In the genomic region with DNA sequence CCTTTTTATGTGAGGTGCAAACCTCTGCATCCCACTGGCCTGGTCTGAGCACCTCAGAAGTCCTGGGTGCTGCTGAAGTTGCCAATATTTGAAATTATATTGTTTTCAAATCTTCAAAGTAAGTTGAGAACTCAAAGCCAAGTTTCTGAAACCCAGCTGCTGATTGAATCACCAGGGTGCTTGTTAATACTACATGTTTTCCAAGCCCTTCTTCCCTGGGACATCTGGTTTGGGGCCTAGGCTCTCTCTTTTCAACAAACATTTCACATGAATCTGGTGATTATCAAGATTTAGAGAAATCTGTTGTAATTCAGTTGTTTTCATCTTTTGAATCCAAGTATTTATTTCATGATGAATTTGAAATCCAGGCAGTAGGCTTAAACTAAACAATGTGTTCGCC, we compare ENCODE assay signal across 29 cellular contexts. TPM values are rescaled to one million over a fixed set of nuclear protein-coding genes. Genes with fewer than 3 reads are reported as not detected.
A peak's percentile ranks its signal among the peaks of the same experiment; 100 is the strongest.
DNase-seq lines count a peak whose midpoint lies in the region; ATAC-seq and TF ChIP-seq lines count a peak whose summit lies in the region.
"Had no signal": no experiment of that assay in that cellular context is flagged by ENCODE, and none has a peak within 500 bp of the region (broad histone marks: within the 10 kb centered on the region; RNA-seq: fewer than 3 reads in every experiment).

No MANE protein-coding gene starts in this region.

- no TSS peak for BruUV-seq in PC-3 (replicated peaks; lab: Mats Ljungman, UMichigan)

- H3K27ac ChIP-seq in PC-3 (ENCODE audit: low read length), result peak overlapping the region; percentile 49
- H3K27ac ChIP-seq: epithelial cell of prostate had no signal

- no peaks in the 10 kb centered on the region for H3K27me3 ChIP-seq in PC-3 (ENCODE audit: low read length)
- H3K27me3 ChIP-seq in skeletal muscle satellite cell (ENCODE audit: control insufficient read depth, insufficient read depth, low read length), result no peaks in the 10 kb centered on the region
- H3K27me3 ChIP-seq: BE2C had no signal

- no peak for ATAC-seq in PC-3
- ATAC-seq in GM21576 (IDR thresholded peaks at IDR 0.05; ENCODE audit: unreplicated experiment), result no peak
- ATAC-seq in HG03175 (IDR thresholded peaks at IDR 0.05; ENCODE audit: unreplicated experiment), result no peak
- ATAC-seq: activated T-cell treated with anti-CD3 and anti-CD28 coated beads, Interleukin-2, amount 50 U/mL, for 72 hours; GM12878 had no signal

- H3K9ac ChIP-seq in PC-3 (ENCODE audit: low read length) (no peak overlapping the region), skeletal muscle satellite cell (ENCODE audit: low read depth, low read length) (peak overlapping the region; percentile 6)

- CTCF ChIA-PET in PC-3 (lab: Charles Lee), result no interaction called here

- no peak overlapping the region for H3K4me2 ChIP-seq in PC-3 (ENCODE audit: low read length)
- H3K4me2 ChIP-seq in skeletal muscle satellite cell (ENCODE audit: low read length), result no peak overlapping the region

- TF ChIP-seq CTCF in AG09309 (IDR thresholded peaks at IDR 0.05; ENCODE audit: control insufficient read depth, insufficient read depth, low read depth, low read length, missing control alignments) (no peak), PC-3 (conservative IDR thresholded peaks at IDR 0.05; ENCODE audit: low read depth, low read length) (no peak)

- DNase-seq in AG09309 (ENCODE audit: low read depth) (peak; percentile 50), PC-3 (no peak), fibroblast of peridontal ligament (ENCODE audit: extremely low read depth) (peak; percentile 90), amygdala (lab: John Stamatoyannopoulos, UW) (no peak), NCI-H1105 treated with DMSO at 0.1 percent for 48 hours (lab: John Stamatoyannopoulos, UW) (no peak)
- DNase-seq: activated CD4-positive, alpha-beta T cell treated with anti-CD3 and anti-CD28 coated beads for 4 hours; activated naive CD4-positive, alpha-beta T cell treated with anti-CD3 and anti-CD28 coated beads, Interleukin-2, amount 10 ng/mL, durations not matched to agents 7 days and 5 days; activated T-cell treated with anti-CD3 and anti-CD28 coated beads, Interleukin-2, amount 50 U/mL, for 72 hours; anterior cingulate cortex; BE2C; GF-D8; glutamatergic neuron; KBM-7; mesendoderm; naive B cell; NCI-H187; NCI-H226; NCI-H82; SHP77 treated with DMSO at 0.1 percent for 48 hours; T-helper 1 cell had no signal

- no peaks in the 10 kb centered on the region for H3K9me3 ChIP-seq in PC-3 (ENCODE audit: low read length)
- H3K9me3 ChIP-seq in skeletal muscle satellite cell (replicated peaks; ENCODE audit: low read length), result no peaks in the 10 kb centered on the region
- H3K9me3 ChIP-seq: BE2C had no signal

- H3K79me2 ChIP-seq in PC-3 (ENCODE audit: low read length), result peaks cover 68% of the 10 kb centered on the region

- POLR2A ChIA-PET in PC-3 (lab: Charles Lee; ENCODE audit: unreplicated experiment), result no interaction called here

- H2AFZ ChIP-seq in PC-3 (ENCODE audit: low read length), result no peak overlapping the region

- no peak overlapping the region for H3K4me3 ChIP-seq in AG09309 (ENCODE audit: control insufficient read depth, low read depth, low read length)
- H3K4me3 ChIP-seq in PC-3 (ENCODE audit: low read length), result no peak overlapping the region
- H3K4me3 ChIP-seq in skeletal muscle satellite cell (ENCODE audit: low read length), result no peak overlapping the region
- H3K4me3 ChIP-seq: GM12878 had no signal

- peaks cover 5% of the 10 kb centered on the region for H3F3A ChIP-seq in PC-3 (ENCODE audit: low read length, unreplicated experiment)

- H3K36me3 ChIP-seq in PC-3 (ENCODE audit: low read depth, low read length), result peaks cover 90% of the 10 kb centered on the region
- H3K36me3 ChIP-seq in skeletal muscle satellite cell (ENCODE audit: insufficient read depth, low read length), result peaks cover 96% of the 10 kb centered on the region
- H3K36me3 ChIP-seq: BE2C had no signal

- H4K20me1 ChIP-seq in PC-3 (ENCODE audit: low read length), result no peaks in the 10 kb centered on the region

- intact Hi-C loops in PC-3 (cut with micrococcal nuclease), result loop anchor here (5.0 kb wide), 2 partner anchors 34 to 61 kb away; no protein-coding TSS in a partner anchor

- H3K9me2 ChIP-seq in PC-3 (replicated peaks; ENCODE audit: low read length), result no peaks in the 10 kb centered on the region; the same call in 1 of the 2 replicates

- H3K4me1 ChIP-seq in PC-3 (ENCODE audit: insufficient read depth, low read length) (no peaks in the 10 kb centered on the region), skeletal muscle satellite cell (ENCODE audit: control insufficient read depth, insufficient read depth, low read length) (peaks cover 22% of the 10 kb centered on the region)
- H3K4me1 ChIP-seq: BE2C had no signal

RNA-seq across cellular contexts. Expression of gene MLPH, which starts 24.4 kb away (rescaled TPM):
- 201 and 270 TPM in 2 replicates for total RNA-seq in PC-3 (2014; rRNA removed)
- 24.7 and 53.0 TPM in 2 replicates for total RNA-seq in skeletal muscle satellite cell (2012; rRNA removed)
- total RNA-seq: OCI-LY7 had no signal

RNA-seq across cellular contexts. Expression of gene PRLH, which starts 55.0 kb away (rescaled TPM):
- not detected in 2 replicates for total RNA-seq in PC-3 (2014; rRNA removed)
- total RNA-seq in skeletal muscle satellite cell (2012; rRNA removed), result not detected in 2 replicates
- total RNA-seq: activated T-cell treated with anti-CD3 and anti-CD28 coated beads, Interleukin-2, amount 50 U/mL, for 72 hours; GM12878; OCI-LY7; omental fat pad; subcutaneous adipose tissue; urinary bladder had no signal

Comparison
In these comparisons a context has a peak if more than half of its experiments do, and no peak if none do; other contexts are left out.
1. DNase-seq: peak in AG09309 (single experiment) and fibroblast of peridontal ligament (single experiment); none in PC-3 (single experiment), amygdala (0 of 56) and NCI-H1105 treated with DMSO at 0.1 percent for 48 hours (single experiment).